In the genomic region with DNA sequence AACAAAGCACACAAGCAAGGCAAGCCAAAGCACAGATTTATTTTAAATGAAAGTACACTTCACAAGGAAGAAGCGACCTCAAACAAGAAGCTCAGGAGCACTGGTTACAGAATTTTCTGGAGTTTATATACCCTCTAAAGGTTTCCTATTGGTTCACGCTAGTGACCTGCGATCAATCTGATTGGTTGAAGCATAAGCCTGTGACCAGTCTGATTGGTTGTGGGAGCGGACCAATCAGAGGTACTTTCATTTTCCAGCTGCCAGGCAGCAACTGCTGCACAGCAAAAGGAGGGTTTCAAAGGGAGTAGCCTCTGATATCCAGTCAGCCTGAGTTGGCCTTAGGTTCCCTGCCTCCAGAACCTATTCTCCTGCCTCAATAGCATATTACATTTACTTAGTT, we compare ENCODE assay signal across 14 cellular contexts.
"Had no signal": no experiment of that assay in that cellular context is flagged by ENCODE, and none has a peak within 500 bp of the region (broad histone marks: within the 10 kb centered on the region; RNA-seq: fewer than 3 reads in every experiment).

No MANE protein-coding gene starts in this region.

- DNase-seq: amygdala; endodermal cell; esophagus squamous epithelium; foreskin melanocyte; head of caudate nucleus; mucosa of descending colon; naive thymus-derived CD8-positive, alpha-beta T cell; small intestine; thyroid gland; uterus had no signal

- H3K27ac ChIP-seq: esophagus squamous epithelium, right atrium auricular region, thyroid gland, uterus had no signal

- H3K4me3 Mint-ChIP-seq: brain; endodermal cell; naive thymus-derived CD8-positive, alpha-beta T cell had no signal

- H3K4me1 ChIP-seq: right atrium auricular region, thyroid gland, uterus had no signal

- H3K36me3 Mint-ChIP-seq: activated naive CD4-positive, alpha-beta T cell treated with anti-CD3 and anti-CD28 coated beads, Interleukin-2, amount 50 U/mL, for 72 hours; brain; naive thymus-derived CD8-positive, alpha-beta T cell had no signal

- H3K27me3 Mint-ChIP-seq: naive thymus-derived CD8-positive, alpha-beta T cell had no signal

- H3K4me1 Mint-ChIP-seq: endodermal cell had no signal

- ATAC-seq: activated naive CD4-positive, alpha-beta T cell treated with anti-CD3 and anti-CD28 coated beads, Interleukin-2, amount 50 U/mL, for 72 hours; left lobe of liver; mucosa of descending colon; naive thymus-derived CD8-positive, alpha-beta T cell had no signal

- H3K36me3 ChIP-seq: esophagus squamous epithelium, right atrium auricular region, thyroid gland, uterus had no signal

- H3K9me3 ChIP-seq: esophagus squamous epithelium, mucosa of descending colon, right atrium auricular region, thyroid gland, uterus had no signal

- H3K9me3 Mint-ChIP-seq: brain; endodermal cell; naive thymus-derived CD8-positive, alpha-beta T cell had no signal

- H3K27me3 ChIP-seq: esophagus squamous epithelium, right atrium auricular region, thyroid gland, uterus had no signal

- H3K27ac Mint-ChIP-seq: activated naive CD4-positive, alpha-beta T cell treated with anti-CD3 and anti-CD28 coated beads, Interleukin-2, amount 50 U/mL, for 72 hours; brain; endodermal cell; naive thymus-derived CD8-positive, alpha-beta T cell had no signal

- H3K4me3 ChIP-seq: esophagus squamous epithelium, mucosa of descending colon, right atrium auricular region, thyroid gland, uterus had no signal
